Comparison of ENCODE assay signal across 10 cellular contexts in genomic region chr7:46343802-46344201, GRCh38.
"Had no signal": no experiment of that assay in that cellular context is flagged by ENCODE, and none has a peak within 500 bp of the region (broad histone marks: within the 10 kb centered on the region; RNA-seq: fewer than 3 reads in every experiment).

No MANE protein-coding gene starts in this region.

- H2AFZ ChIP-seq: GM23338 had no signal

- DNase-seq: H9, HCEC 1CT, Karpas-422, KBM-7 had no signal

- H3K4me3 ChIP-seq: GM23338 had no signal

- H3K4me2 ChIP-seq: GM23338, KMS-11 had no signal

- H3K9ac ChIP-seq: KMS-11 had no signal

- ATAC-seq: GM23338, HepG2 had no signal

- H3K27ac ChIP-seq: HL-60, KMS-11 had no signal

- FAIRE-seq: H1, H54, HepG2 had no signal
